21 cellular contexts compared by ENCODE assay signal in genomic region chr5:60185230-60186104, GRCh38.
A peak's percentile ranks its signal among the peaks of the same experiment; 100 is the strongest.
DNase-seq lines count a peak whose midpoint lies in the region; ATAC-seq, FAIRE-seq and TF ChIP-seq lines count a peak whose summit lies in the region.
"Had no signal": no experiment of that assay in that cellular context is flagged by ENCODE, and none has a peak within 500 bp of the region (broad histone marks: within the 10 kb centered on the region; RNA-seq: fewer than 3 reads in every experiment).

No MANE protein-coding gene starts in this region.

- no peak overlapping the region for H2AK5ac ChIP-seq in mesenchymal stem cell (ENCODE audit: low read length, severe bottlenecking)

- TF ChIP-seq CTCF in GM12865 (IDR thresholded peaks at IDR 0.05; ENCODE audit: insufficient read depth, low read depth, low read length, missing control alignments) (no peak), bronchial epithelial cell (IDR thresholded peaks at IDR 0.05; ENCODE audit: insufficient read depth, low read length, severe bottlenecking) (no peak), heart right ventricle (IDR thresholded peaks at IDR 0.05) (no peak), kidney (IDR thresholded peaks at IDR 0.05; ENCODE audit: borderline replicate concordance, extremely low read depth, insufficient read depth) (no peak)

- H3K36me3 ChIP-seq in bronchial epithelial cell (ENCODE audit: control insufficient read depth, insufficient read depth, low read length) = no peaks in the 10 kb centered on the region
- H3K36me3 ChIP-seq in mesenchymal stem cell (ENCODE audit: control insufficient read depth in 1 of 2, insufficient read depth in 2 of 2, low read depth in 1 of 2, low read length in 2 of 2) = no peaks in the 10 kb centered on the region
- no peaks in the 10 kb centered on the region for H3K36me3 ChIP-seq in heart right ventricle
- no peaks in the 10 kb centered on the region for H3K36me3 ChIP-seq in kidney (ENCODE audit: control insufficient read depth in 1 of 2, insufficient read depth in 2 of 2, low read length in 2 of 2)
- H3K36me3 ChIP-seq: HAP-1 had no signal

- H2BK120ac ChIP-seq in mesenchymal stem cell (ENCODE audit: low read depth, low read length) = no peak overlapping the region

- peak; percentile 11 for DNase-seq in GM12865 (ENCODE audit: low read depth)
- DNase-seq in bronchial epithelial cell (ENCODE audit: low read depth) = peak; percentile 57
- DNase-seq in mesenchymal stem cell = peak; percentile 2
- no peak for DNase-seq in heart right ventricle
- DNase-seq in left cardiac atrium = no peak
- DNase-seq in kidney = no peak
- DNase-seq in mesenteric fat pad (ENCODE audit: low spot score) = no peak
- DNase-seq: activated B cell treated with CpG ODN at 0.5 μM for 24 hours; activated CD8-positive, alpha-beta T cell treated with anti-CD3 and anti-CD28 coated beads for 36 hours; activated naive CD8-positive, alpha-beta T cell treated with anti-CD3 and anti-CD28 coated beads, Interleukin-2, amount 10 ng/mL, durations not matched to agents 7 days and 5 days; activated T-cell treated with anti-CD3 and anti-CD28 coated beads, Interleukin-2, amount 50 U/mL, for 72 hours; caudate nucleus; NCI-H1436; NK-92 treated with Interleukin-12 subunit alpha and Interleukin-12 subunit beta, amount 100 ng/mL, for 24 hours; occipital lobe; stimulated activated CD4-positive, alpha-beta T cell treated with anti-CD3 and anti-CD28 coated beads, Interleukin-1b, Interleukin-23, amount 100 ng/mL, for 48 hours; stimulated activated naive CD8-positive, alpha-beta T cell treated with anti-CD3 and anti-CD28 coated beads, Interleukin-15, amount 100 ng/mL, for 72 hours had no signal

- no peak overlapping the region for H2BK15ac ChIP-seq in mesenchymal stem cell (ENCODE audit: low read depth, poor library complexity, severe bottlenecking)

- no peak overlapping the region for H3K18ac ChIP-seq in mesenchymal stem cell (ENCODE audit: low read depth in 1 of 2, low read length in 2 of 2)

- no peaks in the 10 kb centered on the region for H3K79me1 ChIP-seq in mesenchymal stem cell (replicated peaks; ENCODE audit: low read length, poor library complexity, severe bottlenecking)

- FAIRE-seq in bronchial epithelial cell (lab: Jason Lieb, UNC) = no peak
- FAIRE-seq in kidney (lab: Jason Lieb, UNC) = no peak
- FAIRE-seq: urothelium cell line had no signal

- H4K8ac ChIP-seq in mesenchymal stem cell (ENCODE audit: low read length) = no peak overlapping the region

- no peak overlapping the region for H2AFZ ChIP-seq in mesenchymal stem cell (ENCODE audit: low read depth, low read length)

- H3K9me3 ChIP-seq in mesenchymal stem cell (ENCODE audit: control insufficient read depth, low read length) = no peaks in the 10 kb centered on the region
- H3K9me3 ChIP-seq in heart right ventricle = peaks cover 0 to 3% (median 0%) of the 10 kb centered on the region in 11 donors
- no peaks in the 10 kb centered on the region for H3K9me3 ChIP-seq in kidney (ENCODE audit: control insufficient read depth in 1 of 2, low read length in 2 of 2)
- H3K9me3 ChIP-seq: HAP-1 had no signal

- H3K14ac ChIP-seq in mesenchymal stem cell (ENCODE audit: low read length in 2 of 2) = no peak overlapping the region

- no peak overlapping the region for H4K91ac ChIP-seq in mesenchymal stem cell (ENCODE audit: low read length)

- H3K23ac ChIP-seq in mesenchymal stem cell (ENCODE audit: low read length in 2 of 2) = no peak overlapping the region

- H3K4me3 ChIP-seq in GM12865 (ENCODE audit: low read depth, low read length) = no peak overlapping the region
- H3K4me3 ChIP-seq in bronchial epithelial cell (ENCODE audit: low read depth, low read length) = no peak overlapping the region
- H3K4me3 ChIP-seq in mesenchymal stem cell (ENCODE audit: insufficient read depth in 1 of 2, low read depth in 1 of 2, low read length in 2 of 2) = peak overlapping the region in 1 of 2 experiments; percentile 58
- no peak overlapping the region for H3K4me3 ChIP-seq in heart right ventricle
- peak overlapping the region in 1 of 2 donors; percentile 10 for H3K4me3 ChIP-seq in kidney (ENCODE audit: low read length in 2 of 2)
- H3K4me3 ChIP-seq: HAP-1 had no signal

- H3K4me1 ChIP-seq in mesenchymal stem cell (ENCODE audit: control insufficient read depth, insufficient read depth, low read depth, low read length) (no peaks in the 10 kb centered on the region), heart right ventricle (no peaks in the 10 kb centered on the region), kidney (ENCODE audit: control insufficient read depth in 1 of 2, insufficient read depth in 1 of 2, low read depth in 1 of 2, low read length in 2 of 2) (no peaks in the 10 kb centered on the region)
- H3K4me1 ChIP-seq: HAP-1 had no signal

- intact Hi-C loops in heart right ventricle (cut with DNase I) (no loop called here), left cardiac atrium (cut with DNase I) (no loop called here), kidney (cut with DNase I) (no loop called here)

- H2BK5ac ChIP-seq in mesenchymal stem cell (ENCODE audit: low read depth, low read length, poor library complexity, severe bottlenecking) = no peak overlapping the region

- no peak overlapping the region for H3K4me2 ChIP-seq in mesenchymal stem cell (ENCODE audit: low read length, poor library complexity, severe bottlenecking)

- WGBS in mesenchymal stem cell = 89% methylated on average over 4 of the region's 8 CpGs
- WGBS in heart right ventricle, 2 donors = 54 to 62% methylated on average over 8 of the region's 8 CpGs

- H3K27me3 ChIP-seq in bronchial epithelial cell (ENCODE audit: control insufficient read depth, insufficient read depth, low read length) = peaks cover 2% of the 10 kb centered on the region
- H3K27me3 ChIP-seq in mesenchymal stem cell (ENCODE audit: control insufficient read depth in 1 of 2, insufficient read depth in 1 of 2, low read length in 2 of 2) = peaks cover 0 to 5% of the 10 kb centered on the region in 2 experiments
- no peaks in the 10 kb centered on the region for H3K27me3 ChIP-seq in heart right ventricle

- H3K9ac ChIP-seq in mesenchymal stem cell (ENCODE audit: low read length) (peak overlapping the region; percentile 2), kidney (ENCODE audit: low read length in 2 of 2) (no peak overlapping the region)

- no peak overlapping the region for H3K4ac ChIP-seq in mesenchymal stem cell (ENCODE audit: low read depth in 1 of 2, low read length in 2 of 2)

- H3K27ac ChIP-seq in mesenchymal stem cell (ENCODE audit: low read length, poor library complexity, severe bottlenecking) (no peak overlapping the region), heart right ventricle (no peak overlapping the region), kidney (ENCODE audit: low read depth in 2 of 2, low read length in 2 of 2) (no peak overlapping the region)

- H2BK12ac ChIP-seq in mesenchymal stem cell (ENCODE audit: low read length in 2 of 2) = no peak overlapping the region

- ATAC-seq in HG03097 (IDR thresholded peaks at IDR 0.05; ENCODE audit: low FRiP score, unreplicated experiment) = peak; percentile 53
- ATAC-seq in heart right ventricle = no peak
- ATAC-seq in left cardiac atrium = no peak
- ATAC-seq: activated CD8-positive, alpha-beta T cell treated with anti-CD3 and anti-CD28 coated beads for 36 hours; activated T-cell treated with anti-CD3 and anti-CD28 coated beads, Interleukin-2, amount 50 U/mL, for 72 hours; left lobe of liver; stimulated activated naive CD8-positive, alpha-beta T cell treated with anti-CD3 and anti-CD28 coated beads, Interleukin-15, amount 100 ng/mL, for 72 hours had no signal

Comparison
In these comparisons a context has a peak if more than half of its experiments do, and no peak if none do; other contexts are left out.
1. DNase-seq: peak in GM12865 (single experiment), bronchial epithelial cell (single experiment) and mesenchymal stem cell (single experiment); none in heart right ventricle (0 of 2), left cardiac atrium (single experiment), kidney (single experiment) and mesenteric fat pad (single experiment).